ENCODE assay signal across 21 cellular contexts in the genomic region with DNA sequence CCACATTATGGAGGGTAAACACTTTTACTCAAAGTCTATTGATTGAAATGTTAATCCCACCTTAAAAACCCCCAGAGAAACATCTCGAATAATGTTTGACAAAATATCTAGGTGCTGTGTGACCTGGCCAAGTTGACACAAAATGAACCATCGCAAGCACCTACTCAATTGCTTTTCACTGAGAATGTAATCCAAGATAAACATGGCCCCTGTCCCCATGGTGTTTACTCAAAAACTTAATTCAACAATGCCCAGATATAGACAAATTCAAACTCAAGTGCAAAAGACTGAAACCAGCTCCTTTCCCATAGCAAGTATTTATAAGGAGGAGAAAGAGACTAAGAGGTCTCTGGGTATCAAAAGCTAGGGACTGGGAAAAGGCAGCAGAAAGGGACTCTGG. TPM values are rescaled to one million over a fixed set of nuclear protein-coding genes. Genes with fewer than 3 reads are reported as not detected.
"Had no signal": no experiment of that assay in that cellular context is flagged by ENCODE, and none has a peak within 500 bp of the region (broad histone marks: within the 10 kb centered on the region; RNA-seq: fewer than 3 reads in every experiment).

No MANE protein-coding gene starts in this region.

- FAIRE-seq: kidney, small intestine had no signal

- DNase-seq: effector CD4-positive, alpha-beta T cell; foreskin melanocyte; head of caudate nucleus; kidney; left cardiac atrium; mammary epithelial cell; naive thymus-derived CD4-positive, alpha-beta T cell; nephron progenitor cell; small intestine; stimulated activated CD4-positive, alpha-beta T cell treated with anti-CD3 and anti-CD28 coated beads, Interleukin-12 subunit alpha, Interleukin-12 subunit beta, amount 100 ng/mL, for 4 hours; stimulated activated naive CD4-positive, alpha-beta T cell; trophoblast cell; uterus had no signal

- H3K9me3 ChIP-seq: uterus had no signal

- H3K4me1 ChIP-seq: uterus had no signal

- H3K27me3 ChIP-seq: hepatocyte, uterus had no signal

- H3K27ac ChIP-seq: coronary artery, hepatocyte, uterus had no signal

- ATAC-seq: left cardiac atrium; naive thymus-derived CD4-positive, alpha-beta T cell had no signal

- H3K4me3 ChIP-seq: coronary artery, hepatocyte, uterus had no signal

- H3K36me3 ChIP-seq: uterus had no signal

RNA-seq across cellular contexts. Expression of a gene that starts 15.0 kb away (rescaled TPM):
- total RNA-seq: dermis microvascular lymphatic vessel endothelial cell; left cardiac atrium; lower leg skin; mesenteric fat pad; mononuclear cell; naive thymus-derived CD4-positive, alpha-beta T cell; omental fat pad; pulmonary artery endothelial cell; uterus had no signal
